Comparison of ENCODE assay signal across 24 cellular contexts in the genomic region with DNA sequence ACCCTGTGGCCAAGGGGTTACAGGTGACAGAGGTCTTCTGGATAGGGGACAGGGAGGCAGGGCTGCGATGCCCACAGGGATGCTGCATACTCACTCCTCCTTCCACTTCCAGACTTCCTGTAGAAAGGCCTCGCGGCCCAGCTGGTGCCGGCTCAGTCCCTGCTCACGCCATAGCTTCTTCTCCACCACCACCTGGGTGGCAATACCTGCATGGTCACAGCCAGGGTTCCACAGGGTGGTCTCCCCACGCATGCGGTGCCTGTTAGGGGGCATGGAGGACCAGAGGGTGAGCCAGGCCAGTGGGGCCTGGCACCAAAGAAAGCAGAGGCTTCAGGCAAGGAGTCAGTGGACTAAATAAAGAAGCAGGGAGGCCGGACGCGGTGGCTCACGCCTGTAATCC. TPM values are rescaled to one million over a fixed set of nuclear protein-coding genes. Genes with fewer than 3 reads are reported as not detected.
"Had no signal": no experiment of that assay in that cellular context is flagged by ENCODE, and none has a peak within 500 bp of the region (broad histone marks: within the 10 kb centered on the region; RNA-seq: fewer than 3 reads in every experiment).

No MANE protein-coding gene starts in this region.

- H3K27me3 ChIP-seq: esophagus squamous epithelium, gastroesophageal sphincter, spleen had no signal

- H3K4me1 Mint-ChIP-seq: immature natural killer cell had no signal

- H3K27ac ChIP-seq: esophagus squamous epithelium, gastroesophageal sphincter, psoas muscle, spleen had no signal

- H3K4me1 ChIP-seq: esophagus squamous epithelium, gastroesophageal sphincter, psoas muscle had no signal

- H3K9me3 ChIP-seq: esophagus squamous epithelium, gastroesophageal sphincter, psoas muscle, spleen had no signal

- H3K27me3 Mint-ChIP-seq: dendritic cell treated with granulocyte-macrophage colony-stimulating factor and Interleukin-4, amounts not matched to agents 40 ng/mL and 50 ng/mL, for 4 days; effector memory CD8-positive, alpha-beta T cell; naive thymus-derived CD4-positive, alpha-beta T cell; stimulated activated naive B cell treated with anti-CD40 and anti-IgM and Interleukin-4, amounts not matched to agents 10 μg/mL and 1 μg/mL and 100 μg/mL, for 72 hours; type B pancreatic cell had no signal

- H3K4me3 ChIP-seq: esophagus squamous epithelium, gastroesophageal sphincter, psoas muscle, spleen had no signal

- H3K4me3 Mint-ChIP-seq: dendritic cell treated with granulocyte-macrophage colony-stimulating factor and Interleukin-4, amounts not matched to agents 40 ng/mL and 50 ng/mL, for 4 days; effector memory CD8-positive, alpha-beta T cell; immature natural killer cell; naive thymus-derived CD4-positive, alpha-beta T cell; nephron progenitor cell; stimulated activated naive B cell treated with anti-CD40 and anti-IgM and Interleukin-4, amounts not matched to agents 10 μg/mL and 1 μg/mL and 100 μg/mL, for 72 hours; type B pancreatic cell had no signal

- H3K27ac Mint-ChIP-seq: dendritic cell treated with granulocyte-macrophage colony-stimulating factor and Interleukin-4, amounts not matched to agents 40 ng/mL and 50 ng/mL, for 4 days; immature natural killer cell; stimulated activated naive B cell treated with anti-CD40 and anti-IgM and Interleukin-4, amounts not matched to agents 10 μg/mL and 1 μg/mL and 100 μg/mL, for 72 hours; type B pancreatic cell had no signal

- H3K9me3 Mint-ChIP-seq: dendritic cell treated with granulocyte-macrophage colony-stimulating factor and Interleukin-4, amounts not matched to agents 40 ng/mL and 50 ng/mL, for 4 days; effector memory CD8-positive, alpha-beta T cell; immature natural killer cell; naive thymus-derived CD4-positive, alpha-beta T cell; nephron progenitor cell; stimulated activated naive B cell treated with anti-CD40 and anti-IgM and Interleukin-4, amounts not matched to agents 10 μg/mL and 1 μg/mL and 100 μg/mL, for 72 hours; type B pancreatic cell had no signal

- DNase-seq: effector memory CD8-positive, alpha-beta T cell; esophagus squamous epithelium; foreskin fibroblast; glutamatergic neuron; immature natural killer cell; left cardiac atrium; left ventricle myocardium superior; naive thymus-derived CD4-positive, alpha-beta T cell; nephron progenitor cell; psoas muscle; retina; spleen; stimulated activated CD4-positive, alpha-beta T cell treated with anti-CD3 and anti-CD28 coated beads, Interleukin-15, amount 100 ng/mL, for 24 hours; stimulated activated CD4-positive, alpha-beta T cell treated with anti-CD3 and anti-CD28 coated beads, Interleukin-1b, Interleukin-23, amount 100 ng/mL, for 48 hours; stimulated activated CD4-positive, alpha-beta T cell treated with anti-CD3 and anti-CD28 coated beads, Interleukin-4, amount 100 ng/mL, for 24 hours; stimulated activated naive B cell treated with anti-CD40 and anti-IgM and Interleukin-4, amounts not matched to agents 10 μg/mL and 1 μg/mL and 100 μg/mL, for 72 hours had no signal

- ATAC-seq: effector memory CD8-positive, alpha-beta T cell; gastroesophageal sphincter; left cardiac atrium; left ventricle myocardium superior; naive thymus-derived CD4-positive, alpha-beta T cell; psoas muscle; sciatic nerve; stimulated activated naive B cell treated with anti-CD40 and anti-IgM and Interleukin-4, amounts not matched to agents 10 μg/mL and 1 μg/mL and 100 μg/mL, for 72 hours had no signal

- FAIRE-seq: colon, keratinocyte, urothelium cell line had no signal

RNA-seq across cellular contexts. Expression of gene VWA7, which starts 8.3 kb away (rescaled TPM):
- polyA plus RNA-seq: naive thymus-derived CD4-positive, alpha-beta T cell had no signal

RNA-seq across cellular contexts. Expression of gene SAPCD1, which starts 23.0 kb away (rescaled TPM):
- total RNA-seq: omental fat pad had no signal
- polyA plus RNA-seq: immature natural killer cell; naive thymus-derived CD4-positive, alpha-beta T cell had no signal
